ENCODE assay signal across 15 cellular contexts in genomic region chr5:171989946-171990712, GRCh38. TPM values are rescaled to one million over a fixed set of nuclear protein-coding genes. Genes with fewer than 3 reads are reported as not detected.
DNase-seq lines count a peak whose midpoint lies in the region; ATAC-seq and TF ChIP-seq lines count a peak whose summit lies in the region.
"Had no signal": no experiment of that assay in that cellular context is flagged by ENCODE, and none has a peak within 500 bp of the region (broad histone marks: within the 10 kb centered on the region; RNA-seq: fewer than 3 reads in every experiment).

No MANE protein-coding gene starts in this region.

- peak overlapping the region; percentile 21 for H3K4me3 Mint-ChIP-seq in activated naive CD8-positive, alpha-beta T cell
- H3K4me3 Mint-ChIP-seq in activated naive CD8-positive, alpha-beta T cell treated with anti-CD3 and anti-CD28 coated beads for 36 hours = no peak overlapping the region

- intact Hi-C loops in Panc1 (cut with micrococcal nuclease; ENCODE audit: unreplicated experiment) = no loop called here
- intact Hi-C loops in esophagus squamous epithelium (cut with DNase I) = no loop called here
- intact Hi-C loops in upper lobe of right lung (cut with DNase I) = no loop called here

- peaks cover 32% of the 10 kb centered on the region for H3K4me1 ChIP-seq in Panc1 (ENCODE audit: control insufficient read depth, insufficient read depth, low read length)
- peaks cover 11 to 61% (median 19%) of the 10 kb centered on the region in 3 donors for H3K4me1 ChIP-seq in esophagus squamous epithelium
- H3K4me1 ChIP-seq in upper lobe of right lung = peaks cover 24% of the 10 kb centered on the region
- peaks cover 0 to 27% (median 0%) of the 10 kb centered on the region in 3 donors for H3K4me1 ChIP-seq in gastroesophageal sphincter

- CTCF ChIA-PET in Panc1 (lab: Charles Lee) = no interaction called here

- H3K36me3 ChIP-seq in Panc1 (ENCODE audit: control insufficient read depth, insufficient read depth, low read length) (no peaks in the 10 kb centered on the region), esophagus squamous epithelium (peaks cover 0 to 13% (median 0%) of the 10 kb centered on the region in 3 donors), upper lobe of right lung (no peaks in the 10 kb centered on the region), gastroesophageal sphincter (peaks cover 0 to 10% of the 10 kb centered on the region in 2 donors)
- H3K36me3 ChIP-seq: thoracic aorta had no signal

- peaks cover 60% of the 10 kb centered on the region for H3K4me1 Mint-ChIP-seq in activated naive CD8-positive, alpha-beta T cell (ENCODE audit: low read depth)
- peaks cover 46% of the 10 kb centered on the region for H3K4me1 Mint-ChIP-seq in activated naive CD8-positive, alpha-beta T cell treated with anti-CD3 and anti-CD28 coated beads for 36 hours

- no peaks in the 10 kb centered on the region for H3K9me3 Mint-ChIP-seq in activated naive CD8-positive, alpha-beta T cell (ENCODE audit: low read depth)
- H3K9me3 Mint-ChIP-seq in activated naive CD8-positive, alpha-beta T cell treated with anti-CD3 and anti-CD28 coated beads for 36 hours = peaks cover 4% of the 10 kb centered on the region
- H3K9me3 Mint-ChIP-seq: naive thymus-derived CD8-positive, alpha-beta T cell had no signal

- H3K27me3 ChIP-seq in Panc1 (ENCODE audit: control insufficient read depth, insufficient read depth, low read length) = no peaks in the 10 kb centered on the region
- no peaks in the 10 kb centered on the region for H3K27me3 ChIP-seq in esophagus squamous epithelium
- H3K27me3 ChIP-seq in upper lobe of right lung = no peaks in the 10 kb centered on the region
- no peaks in the 10 kb centered on the region for H3K27me3 ChIP-seq in gastroesophageal sphincter

- H3K9me3 ChIP-seq in Panc1 (ENCODE audit: control insufficient read depth, insufficient read depth, low read depth, low read length) (no peaks in the 10 kb centered on the region), esophagus squamous epithelium (no peaks in the 10 kb centered on the region), upper lobe of right lung (no peaks in the 10 kb centered on the region), gastroesophageal sphincter (no peaks in the 10 kb centered on the region)
- H3K9me3 ChIP-seq: thoracic aorta had no signal

- peak overlapping the region; percentile 22 for H3K27ac Mint-ChIP-seq in activated naive CD8-positive, alpha-beta T cell
- no peak overlapping the region for H3K27ac Mint-ChIP-seq in activated naive CD8-positive, alpha-beta T cell treated with anti-CD3 and anti-CD28 coated beads for 36 hours

- BruUV-seq in Panc1 (replicated peaks; lab: Mats Ljungman, UMichigan) = TSS peak; percentile 3

- H3K27me3 Mint-ChIP-seq in activated naive CD8-positive, alpha-beta T cell = no peaks in the 10 kb centered on the region
- H3K27me3 Mint-ChIP-seq in activated naive CD8-positive, alpha-beta T cell treated with anti-CD3 and anti-CD28 coated beads for 36 hours = no peaks in the 10 kb centered on the region
- H3K27me3 Mint-ChIP-seq: naive thymus-derived CD8-positive, alpha-beta T cell had no signal

- no peak for ATAC-seq in Panc1
- ATAC-seq in upper lobe of right lung = peak; percentile 58
- ATAC-seq in gastroesophageal sphincter = no peak
- ATAC-seq: naive thymus-derived CD8-positive, alpha-beta T cell had no signal

- no peak for TF ChIP-seq EP300 in gastroesophageal sphincter (IDR thresholded peaks at IDR 0.05)

- H3K4me3 ChIP-seq in Panc1 (ENCODE audit: low read depth in 2 of 2, low read length in 2 of 2) (no peak overlapping the region), esophagus squamous epithelium (no peak overlapping the region), upper lobe of right lung (no peak overlapping the region), gastroesophageal sphincter (no peak overlapping the region)
- H3K4me3 ChIP-seq: thoracic aorta had no signal

- in situ Hi-C loops in Panc1 (cut with HindIII; ENCODE audit: low pct_unique_long_range_greater_than_20kb, low sequenced_read_pairs) = loop anchor here (10.0 kb wide), 1 partner anchor 65 kb away; no protein-coding TSS in a partner anchor

- TF ChIP-seq CTCF in Panc1 (IDR thresholded peaks at IDR 0.05) = no peak
- TF ChIP-seq CTCF in esophagus squamous epithelium (IDR thresholded peaks at IDR 0.05) = no peak
- no peak for TF ChIP-seq CTCF in upper lobe of right lung (IDR thresholded peaks at IDR 0.05)
- TF ChIP-seq CTCF in gastroesophageal sphincter (IDR thresholded peaks at IDR 0.05) = no peak

- no peak for TF ChIP-seq POLR2A in esophagus squamous epithelium (IDR thresholded peaks at IDR 0.05)
- TF ChIP-seq POLR2A in gastroesophageal sphincter (IDR thresholded peaks at IDR 0.05) = no peak

- no peak overlapping the region; the same call in 1 of the 2 replicates for H3K27ac ChIP-seq in Panc1 (ENCODE audit: low read length)
- peak overlapping the region in 3 of 4 donors; percentile 62 to 70 (median 62) for H3K27ac ChIP-seq in esophagus squamous epithelium
- no peak overlapping the region for H3K27ac ChIP-seq in upper lobe of right lung
- H3K27ac ChIP-seq in gastroesophageal sphincter = no peak overlapping the region
- H3K27ac ChIP-seq: thoracic aorta had no signal

- no peak for DNase-seq in activated naive CD8-positive, alpha-beta T cell treated with anti-CD3 and anti-CD28 coated beads for 36 hours
- DNase-seq in Panc1 (ENCODE audit: low read depth, low spot score) (no peak), esophagus squamous epithelium (lab: John Stamatoyannopoulos, UW) (no peak), upper lobe of right lung (no peak), NCI-H446 (lab: John Stamatoyannopoulos, UW) (no peak), GOT3 (lab: John Stamatoyannopoulos, UW) (no peak)
- DNase-seq: activated CD4-positive, alpha-beta T cell treated with anti-CD3 and anti-CD28 coated beads, Interleukin-2, amount 50 U/mL, for 4 hours; activated effector memory CD4-positive, alpha-beta T cell treated with anti-CD3 and anti-CD28 coated beads, Interleukin-2, amount 50 U/mL, for 16 hours; DMS153; effector CD4-positive, alpha-beta T cell; naive thymus-derived CD8-positive, alpha-beta T cell; T1000 had no signal

- POLR2A ChIA-PET in Panc1 (lab: Charles Lee) = interaction anchor here (0.6 kb wide), 1 partner anchor 25 kb away, joined by 6 read pairs; no protein-coding TSS in a partner anchor

- H3K36me3 Mint-ChIP-seq in activated naive CD8-positive, alpha-beta T cell = peaks cover 18% of the 10 kb centered on the region
- peaks cover 55% of the 10 kb centered on the region for H3K36me3 Mint-ChIP-seq in activated naive CD8-positive, alpha-beta T cell treated with anti-CD3 and anti-CD28 coated beads for 36 hours

RNA-seq across cellular contexts. Expression of gene FBXW11, which starts 16.3 kb away (rescaled TPM):
- total RNA-seq in activated naive CD8-positive, alpha-beta T cell treated with anti-CD3 and anti-CD28 coated beads for 36 hours = 10 to 100 TPM; 55.1 to 60.8 TPM
- total RNA-seq in Panc1 (2021; ENCODE audit: unreplicated experiment) (111 TPM), esophagus squamous epithelium (10 to 100 TPM; 43.5 to 63.2 (median 49.0) TPM), upper lobe of right lung (61.8 TPM), gastroesophageal sphincter (10 to 100 TPM; 64.3 to 88.3 (median 76.3) TPM)
- polyA plus RNA-seq in Panc1 (2012; ENCODE audit: insufficient read length) = 49.1 TPM

Comparison
In these comparisons a context has a peak if more than half of its experiments do, and no peak if none do; other contexts are left out.
1. H3K27ac ChIP-seq: peak in esophagus squamous epithelium (3 of 4); none in Panc1 (single experiment), upper lobe of right lung (single experiment) and gastroesophageal sphincter (0 of 4).